8 cellular contexts compared by ENCODE assay signal in the genomic region with DNA sequence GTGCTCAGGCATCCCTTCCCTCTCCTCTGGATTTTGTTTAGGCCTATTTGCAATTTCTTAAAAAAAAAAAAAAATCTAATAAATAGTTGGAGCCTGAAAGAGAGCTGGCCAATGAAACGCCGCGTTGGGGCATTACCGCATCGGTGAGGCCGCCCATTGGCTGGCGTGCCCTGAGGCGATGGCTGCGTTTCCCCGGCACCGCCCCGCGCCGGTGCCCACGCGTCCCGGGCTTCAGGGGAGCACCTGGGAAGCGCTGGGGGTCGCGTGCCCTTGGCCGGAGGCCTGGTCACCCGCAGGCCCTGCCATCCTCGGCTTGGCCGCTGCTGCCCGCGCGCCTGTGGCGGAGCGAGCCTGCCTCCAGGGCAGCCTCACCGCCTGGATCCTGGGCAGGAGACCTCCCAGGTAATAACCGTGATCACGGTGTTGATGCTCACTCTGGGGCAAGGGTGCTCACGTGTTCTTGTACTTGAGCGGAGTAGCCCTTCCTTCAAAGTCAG.
A peak's percentile ranks its signal among the peaks of the same experiment; 100 is the strongest.
DNase-seq lines count a peak whose midpoint lies in the region; ATAC-seq, FAIRE-seq and TF ChIP-seq lines count a peak whose summit lies in the region.
"Had no signal": no experiment of that assay in that cellular context is flagged by ENCODE, and none has a peak within 500 bp of the region (broad histone marks: within the 10 kb centered on the region; RNA-seq: fewer than 3 reads in every experiment).

No MANE protein-coding gene starts in this region.

- peak; percentile 60 for ATAC-seq in GM21367 (IDR thresholded peaks at IDR 0.05; ENCODE audit: unreplicated experiment)

- H3K9me3 ChIP-seq in osteoblast (ENCODE audit: low read depth, low read length) = no peaks in the 10 kb centered on the region

- peaks cover 28% of the 10 kb centered on the region for H3K27me3 ChIP-seq in osteoblast (ENCODE audit: insufficient read depth, low read length)

- DNase-seq in NCI-H345 treated with DMSO at 0.1 percent for 48 hours (lab: John Stamatoyannopoulos, UW; ENCODE audit: unreplicated experiment) = peak; percentile 0
- DNase-seq in activated effector memory CD4-positive, alpha-beta T cell treated with Interleukin-2 at 50 U/mL for 16 hours = peak; percentile 51
- peak; percentile 49 for DNase-seq in globus pallidus (ENCODE audit: low spot score)
- no peak for DNase-seq in osteoblast (ENCODE audit: insufficient read length, low spot score, missing footprints)
- DNase-seq in superior temporal gyrus (ENCODE audit: extremely low spot score) = peak; percentile 75
- DNase-seq in HTR-8/SVneo (ENCODE audit: insufficient read length, low spot score) = no peak

- H4K20me1 ChIP-seq in osteoblast (ENCODE audit: insufficient read depth, low read length) = no peaks in the 10 kb centered on the region

- H2AFZ ChIP-seq in osteoblast (ENCODE audit: low read length) = peak overlapping the region; percentile 9

- no peaks in the 10 kb centered on the region for H3K4me1 ChIP-seq in osteoblast (ENCODE audit: insufficient read depth, low read length)

- no peaks in the 10 kb centered on the region for H3K36me3 ChIP-seq in osteoblast (ENCODE audit: insufficient read depth, low read length)

- no peak for TF ChIP-seq CTCF in osteoblast (IDR thresholded peaks at IDR 0.05; ENCODE audit: extremely low read depth, low read depth, low read length)

- no peak for FAIRE-seq in HTR-8/SVneo (lab: Jason Lieb, UNC)
- FAIRE-seq: TTC549 had no signal

- no peak overlapping the region for H3K27ac ChIP-seq in osteoblast (ENCODE audit: low read depth, low read length)

- peak overlapping the region; percentile 52 for H3K4me2 ChIP-seq in osteoblast (ENCODE audit: insufficient read depth, low read length)

- peak overlapping the region; percentile 49 for H3K4me3 ChIP-seq in osteoblast (ENCODE audit: insufficient read depth, low read length)

- H3K79me2 ChIP-seq in osteoblast (ENCODE audit: insufficient read depth, low read length) = no peaks in the 10 kb centered on the region

Comparison
In these comparisons a context has a peak if more than half of its experiments do, and no peak if none do; other contexts are left out.
1. DNase-seq: peak in NCI-H345 treated with DMSO at 0.1 percent for 48 hours (single experiment), activated effector memory CD4-positive, alpha-beta T cell treated with Interleukin-2 at 50 U/mL for 16 hours (single experiment), globus pallidus (single experiment) and superior temporal gyrus (single experiment); none in osteoblast (single experiment) and HTR-8/SVneo (single experiment).